1 cellular context compared by ENCODE assay signal in the genomic region with DNA sequence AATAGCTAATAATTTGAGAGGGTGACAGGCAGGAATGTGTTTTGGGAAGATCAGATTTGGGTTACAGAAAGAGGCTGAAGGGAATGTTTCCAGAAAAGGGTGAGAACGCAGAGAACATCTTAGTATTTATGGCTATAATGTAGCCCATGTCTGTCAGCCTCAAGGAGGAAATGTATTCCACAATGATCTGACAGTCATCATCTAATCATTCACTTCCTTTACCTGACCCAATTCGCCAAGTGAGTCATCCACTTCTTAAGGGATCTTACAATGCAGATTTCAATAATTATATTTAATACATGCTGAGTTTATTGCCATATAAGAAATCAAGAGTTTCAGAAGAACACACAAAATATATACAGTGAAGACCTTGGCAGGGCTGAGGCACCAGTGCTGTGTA.
TF ChIP-seq lines count a peak whose summit lies in the region.

No MANE protein-coding gene starts in this region.

TF ChIP-seq in endothelial cell of umbilical vein, 7 proteins besides CTCF, POLR2A, EP300 and RAD21:
- no peak for TF ChIP-seq GATA2 (IDR thresholded peaks at IDR 0.05; ENCODE audit: insufficient read depth, insufficient read length, low read depth, low read length)
- TF ChIP-seq POLR2AphosphoS5 (IDR thresholded peaks at IDR 0.05; ENCODE audit: insufficient read depth, low read depth, low read length) = no peak
- no peak for TF ChIP-seq MYC (IDR thresholded peaks at IDR 0.05; ENCODE audit: low read depth, low read length)
- peak; percentile 80 for TF ChIP-seq FOS (IDR thresholded peaks at IDR 0.05; ENCODE audit: borderline replicate concordance, insufficient read depth, low read length)
- TF ChIP-seq EZH2 (IDR thresholded peaks at IDR 0.05; ENCODE audit: borderline replicate concordance, low read depth, low read length, severe bottlenecking) = no peak
- TF ChIP-seq, protein P1, sequence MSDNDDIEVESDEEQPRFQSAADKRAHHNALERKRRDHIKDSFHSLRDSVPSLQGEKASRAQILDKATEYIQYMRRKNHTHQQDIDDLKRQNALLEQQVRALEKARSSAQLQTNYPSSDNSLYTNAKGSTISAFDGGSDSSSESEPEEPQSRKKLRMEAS (IDR thresholded peaks at IDR 0.05; ENCODE audit: insufficient read depth, insufficient read length) = no peak
- TF ChIP-seq JUN (IDR thresholded peaks at IDR 0.05; ENCODE audit: borderline replicate concordance, insufficient read depth, insufficient read length, low read depth) = peak; percentile 20
